In genomic region chr10:49429458-49429857, GRCh38 we compare ENCODE assay signal across 26 cellular contexts. TPM values are rescaled to one million over a fixed set of nuclear protein-coding genes. Genes with fewer than 3 reads are reported as not detected.
"Had no signal": no experiment of that assay in that cellular context is flagged by ENCODE, and none has a peak within 500 bp of the region (broad histone marks: within the 10 kb centered on the region; RNA-seq: fewer than 3 reads in every experiment).

No MANE protein-coding gene starts in this region.

- ATAC-seq: K562 had no signal

- H3K4me1 ChIP-seq: SJSA1 had no signal

- H3K4me3 ChIP-seq: K562, SJSA1, SK-N-MC had no signal

- H3K27ac ChIP-seq: HL-60, KMS-11, SJSA1, SK-N-MC had no signal

- DNase-seq: MV-4-11, NCI-H1048, NCI-H1105, NCI-H1417, NCI-H1436 treated with DMSO at 0.1 percent for 48 hours, NCI-H1694 treated with DMSO at 0.1 percent for 48 hours, NCI-H1930, NCI-H2081, NCI-H2171, NCI-H226, NCI-H446, NCI-H510A, NCI-H524 treated with DMSO at 0.1 percent for 48 hours, NCI-H69, NCI-H774, Right ventricle myocardium superior, RPMI8226, SIG-M5 had no signal

- H3K36me3 ChIP-seq: SJSA1 had no signal

- H3K27me3 ChIP-seq: SJSA1 had no signal

RNA-seq across cellular contexts. Expression of gene DRGX, which starts 33.6 kb away (rescaled TPM):
- total RNA-seq: K562, LHCN-M2, MCF 10A, Right ventricle myocardium superior, SJSA1 had no signal
- polyA plus RNA-seq: IgD-negative memory B cell, K562 had no signal
